12 cellular contexts compared by ENCODE assay signal in genomic region chr19:12485571-12485970, GRCh38. TPM values are rescaled to one million over a fixed set of nuclear protein-coding genes. Genes with fewer than 3 reads are reported as not detected.
DNase-seq lines count a peak whose midpoint lies in the region; ATAC-seq and TF ChIP-seq lines count a peak whose summit lies in the region.
"Had no signal": no experiment of that assay in that cellular context is flagged by ENCODE, and none has a peak within 500 bp of the region (broad histone marks: within the 10 kb centered on the region; RNA-seq: fewer than 3 reads in every experiment).

No MANE protein-coding gene starts in this region.

- DNase-seq in activated T-cell treated with anti-CD3 and anti-CD28 coated beads, Interleukin-2, amount 50 U/mL, for 72 hours = no peak
- DNase-seq in activated T-cell treated with anti-CD3 and anti-CD28 coated beads, Interleukin-2, amount 50 U/mL, for 1 hour = no peak
- DNase-seq in activated B cell treated with CpG ODN at 0.5 μM for 24 hours (no peak), inferior parietal cortex (ENCODE audit: extremely low spot score) (no peak), SHP77 treated with DMSO at 0.1 percent for 48 hours (lab: John Stamatoyannopoulos, UW) (no peak)
- DNase-seq in stimulated activated naive B cell treated with anti-CD40 and anti-IgM and Interleukin-4, amounts not matched to agents 10 μg/mL and 1 μg/mL and 100 μg/mL, for 72 hours = no peak
- DNase-seq: activated CD4-positive, alpha-beta T cell treated with anti-CD3 and anti-CD28 coated beads, Interleukin-2, amount 50 U/mL, for 48 hours; body of pancreas; GOT3; NCI-H345 had no signal

- peak overlapping the region; percentile 95 to 98 for H3K4me3 Mint-ChIP-seq in activated T-cell treated with anti-CD3 and anti-CD28 coated beads, Interleukin-2, amount 50 U/mL, for 72 hours
- H3K4me3 Mint-ChIP-seq in activated B cell treated with CpG ODN at 0.5 μM for 24 hours = peak overlapping the region; percentile 96
- H3K4me3 Mint-ChIP-seq in stimulated activated naive B cell treated with anti-CD40 and anti-IgM and Interleukin-4, amounts not matched to agents 10 μg/mL and 1 μg/mL and 100 μg/mL, for 72 hours = peak overlapping the region; percentile 93 to 100

- H3K4me3 ChIP-seq in iPS-15b (ENCODE audit: low read depth, low read length) = peak overlapping the region; percentile 72

- H3K27me3 ChIP-seq in iPS-15b (ENCODE audit: control insufficient read depth, insufficient read depth, low read length) = peaks cover 9% of the 10 kb centered on the region
- H3K27me3 ChIP-seq: body of pancreas had no signal

- intact Hi-C loops in activated B cell treated with CpG ODN at 0.5 μM for 24 hours (cut with micrococcal nuclease) = loop anchor here (2.0 to 10.0 kb wide), 3 partner anchors 45 to 191 kb away; partner anchors contain the start of genes ZNF44, ZNF443 and ZNF564

- peaks cover 38% of the 10 kb centered on the region for H3K4me1 Mint-ChIP-seq in activated T-cell treated with anti-CD3 and anti-CD28 coated beads, Interleukin-2, amount 50 U/mL, for 72 hours (ENCODE audit: low read depth)
- H3K4me1 Mint-ChIP-seq in activated B cell treated with CpG ODN at 0.5 μM for 24 hours = peaks cover 35% of the 10 kb centered on the region
- H3K4me1 Mint-ChIP-seq in stimulated activated naive B cell treated with anti-CD40 and anti-IgM and Interleukin-4, amounts not matched to agents 10 μg/mL and 1 μg/mL and 100 μg/mL, for 72 hours = peaks cover 20 to 36% of the 10 kb centered on the region in 2 donors

- no peaks in the 10 kb centered on the region for H3K36me3 ChIP-seq in iPS-15b (ENCODE audit: control insufficient read depth, insufficient read depth, low read length)

- H3K9me3 Mint-ChIP-seq in activated T-cell treated with anti-CD3 and anti-CD28 coated beads, Interleukin-2, amount 50 U/mL, for 72 hours = no peaks in the 10 kb centered on the region
- no peaks in the 10 kb centered on the region for H3K9me3 Mint-ChIP-seq in activated B cell treated with CpG ODN at 0.5 μM for 24 hours
- H3K9me3 Mint-ChIP-seq in stimulated activated naive B cell treated with anti-CD40 and anti-IgM and Interleukin-4, amounts not matched to agents 10 μg/mL and 1 μg/mL and 100 μg/mL, for 72 hours = no peaks in the 10 kb centered on the region

- peaks cover 0 to 2% of the 10 kb centered on the region in 2 donors for H3K36me3 Mint-ChIP-seq in activated T-cell treated with anti-CD3 and anti-CD28 coated beads, Interleukin-2, amount 50 U/mL, for 72 hours (ENCODE audit: insufficient read depth in 2 of 2)
- H3K36me3 Mint-ChIP-seq in activated B cell treated with CpG ODN at 0.5 μM for 24 hours (ENCODE audit: low read depth) = peaks cover 7% of the 10 kb centered on the region
- H3K36me3 Mint-ChIP-seq in stimulated activated naive B cell treated with anti-CD40 and anti-IgM and Interleukin-4, amounts not matched to agents 10 μg/mL and 1 μg/mL and 100 μg/mL, for 72 hours = peaks cover 0 to 3% of the 10 kb centered on the region in 2 donors

- no peak for ATAC-seq in activated T-cell treated with anti-CD3 and anti-CD28 coated beads, Interleukin-2, amount 50 U/mL, for 72 hours (replicated peaks in 1 of 2)
- ATAC-seq in activated B cell treated with CpG ODN at 0.5 μM for 24 hours (ENCODE audit: low read depth) (no peak), HG02870 (IDR thresholded peaks at IDR 0.05; ENCODE audit: unreplicated experiment) (no peak)
- no peak for ATAC-seq in stimulated activated naive B cell treated with anti-CD40 and anti-IgM and Interleukin-4, amounts not matched to agents 10 μg/mL and 1 μg/mL and 100 μg/mL, for 72 hours (replicated peaks)

- H3K27me3 Mint-ChIP-seq in activated T-cell treated with anti-CD3 and anti-CD28 coated beads, Interleukin-2, amount 50 U/mL, for 72 hours (ENCODE audit: low read depth) = no peaks in the 10 kb centered on the region
- no peaks in the 10 kb centered on the region for H3K27me3 Mint-ChIP-seq in activated B cell treated with CpG ODN at 0.5 μM for 24 hours
- no peaks in the 10 kb centered on the region for H3K27me3 Mint-ChIP-seq in stimulated activated naive B cell treated with anti-CD40 and anti-IgM and Interleukin-4, amounts not matched to agents 10 μg/mL and 1 μg/mL and 100 μg/mL, for 72 hours

- no peak for TF ChIP-seq CTCF in activated B cell treated with CpG ODN at 0.5 μM for 24 hours (IDR thresholded peaks at IDR 0.05)

- H3K9ac ChIP-seq in iPS-15b (ENCODE audit: low read depth, low read length) = no peak overlapping the region

- H3K27ac Mint-ChIP-seq in activated T-cell treated with anti-CD3 and anti-CD28 coated beads, Interleukin-2, amount 50 U/mL, for 72 hours = no peak overlapping the region
- no peak overlapping the region for H3K27ac Mint-ChIP-seq in activated B cell treated with CpG ODN at 0.5 μM for 24 hours
- no peak overlapping the region for H3K27ac Mint-ChIP-seq in stimulated activated naive B cell treated with anti-CD40 and anti-IgM and Interleukin-4, amounts not matched to agents 10 μg/mL and 1 μg/mL and 100 μg/mL, for 72 hours

- no peaks in the 10 kb centered on the region for H3K9me3 ChIP-seq in iPS-15b (ENCODE audit: control insufficient read depth, insufficient read depth, low read length)
- H3K9me3 ChIP-seq: body of pancreas had no signal

- POLR2A ChIA-PET in activated B cell treated with CpG ODN at 0.5 μM for 24 hours (lab: Charles Lee) = interaction anchor here (0.7 kb wide), 1 partner anchor 70 kb away, joined by 3 read pairs; no protein-coding TSS in a partner anchor

- H3K4me1 ChIP-seq in iPS-15b (ENCODE audit: control insufficient read depth, insufficient read depth, low read length) = no peaks in the 10 kb centered on the region

- CTCF ChIA-PET in activated B cell treated with CpG ODN at 0.5 μM for 24 hours (lab: Charles Lee) = no interaction called here

RNA-seq across cellular contexts. Expression of gene ZNF709, which starts 1.0 kb away (rescaled TPM):
- 1 to 10 TPM; 3.6 to 4.8 TPM for total RNA-seq in activated T-cell treated with anti-CD3 and anti-CD28 coated beads, Interleukin-2, amount 50 U/mL, for 72 hours
- total RNA-seq in activated B cell treated with CpG ODN at 0.5 μM for 24 hours = 4.8 and 6.4 TPM in 2 replicates

RNA-seq across cellular contexts. Expression of gene ZNF443, which starts 44.8 kb away (rescaled TPM):
- 1 to 10 TPM; 4.3 to 4.8 TPM for total RNA-seq in activated T-cell treated with anti-CD3 and anti-CD28 coated beads, Interleukin-2, amount 50 U/mL, for 72 hours
- total RNA-seq in activated B cell treated with CpG ODN at 0.5 μM for 24 hours = 3.5 and 3.6 TPM in 2 replicates
